In genomic region chr6:82040405-82041221, GRCh38 we compare ENCODE assay signal across 9 cellular contexts.
A peak's percentile ranks its signal among the peaks of the same experiment; 100 is the strongest.
DNase-seq lines count a peak whose midpoint lies in the region; ATAC-seq, FAIRE-seq and TF ChIP-seq lines count a peak whose summit lies in the region.
"Had no signal": no experiment of that assay in that cellular context is flagged by ENCODE, and none has a peak within 500 bp of the region (broad histone marks: within the 10 kb centered on the region; RNA-seq: fewer than 3 reads in every experiment).

No MANE protein-coding gene starts in this region.

- H3K4me3 ChIP-seq in Panc1 (ENCODE audit: low read depth in 2 of 2, low read length in 2 of 2) (no peak overlapping the region), endothelial cell of umbilical vein (replicated peaks in 1 of 3; ENCODE audit: insufficient read depth in 1 of 3, low read depth in 1 of 3, low read length in 3 of 3) (no peak overlapping the region), mucosa of descending colon (no peak overlapping the region)
- H3K4me3 ChIP-seq: BLaER1 had no signal

- H3K9ac ChIP-seq in endothelial cell of umbilical vein (replicated peaks; ENCODE audit: extremely low read depth, insufficient read depth, low read length) = no peak overlapping the region
- H3K9ac ChIP-seq: BLaER1 had no signal

- CTCF ChIA-PET in Panc1 (lab: Charles Lee) = no interaction called here
- CTCF ChIA-PET in endothelial cell of umbilical vein (lab: Charles Lee) = interaction anchor here (0.5 to 2.2 kb wide), 58 partner anchors 9 to 1908 kb away, joined by 3 to 30 read pairs (median 4); partner anchors contain the start of gene TENT5A

- peak; percentile 85 for ATAC-seq in GM21381 (IDR thresholded peaks at IDR 0.05; ENCODE audit: unreplicated experiment)
- peak; percentile 89 for ATAC-seq in HG03565 (IDR thresholded peaks at IDR 0.05; ENCODE audit: unreplicated experiment)
- ATAC-seq in Panc1 = peak; percentile 80
- ATAC-seq in mucosa of descending colon = peak; percentile 70

- no peak overlapping the region for H3K4me2 ChIP-seq in endothelial cell of umbilical vein (ENCODE audit: insufficient read depth, low read length)
- H3K4me2 ChIP-seq: BLaER1 had no signal

- H3K27ac ChIP-seq in Panc1 (ENCODE audit: low read length) (no peak overlapping the region), endothelial cell of umbilical vein (ENCODE audit: insufficient read depth, low read depth, low read length) (no peak overlapping the region)
- H3K27ac ChIP-seq: BLaER1 had no signal

- in situ Hi-C loops in Panc1 (cut with HindIII; ENCODE audit: low pct_unique_long_range_greater_than_20kb, low sequenced_read_pairs) = no loop called here

- H4K20me1 ChIP-seq in endothelial cell of umbilical vein (replicated peaks; ENCODE audit: control insufficient read depth, extremely low read depth, insufficient read depth, low read length) = no peaks in the 10 kb centered on the region
- H4K20me1 ChIP-seq: BLaER1 had no signal

- dilution Hi-C loops in endothelial cell of umbilical vein (cut with MboI; ENCODE audit: extremely low pct_ligation_motif_present, low sequenced_read_pairs) = no loop called here

- H3K36me3 ChIP-seq in Panc1 (ENCODE audit: control insufficient read depth, insufficient read depth, low read length) (no peaks in the 10 kb centered on the region), endothelial cell of umbilical vein (ENCODE audit: control insufficient read depth in 2 of 2, extremely low read depth in 1 of 2, insufficient read depth in 2 of 2, low read length in 2 of 2) (no peaks in the 10 kb centered on the region), mucosa of descending colon (ENCODE audit: low read depth) (no peaks in the 10 kb centered on the region)
- H3K36me3 ChIP-seq: BLaER1 had no signal

- H3K27me3 ChIP-seq in Panc1 (ENCODE audit: control insufficient read depth, insufficient read depth, low read length) (no peaks in the 10 kb centered on the region), endothelial cell of umbilical vein (ENCODE audit: control insufficient read depth in 2 of 2, insufficient read depth in 2 of 2, low read length in 2 of 2) (no peaks in the 10 kb centered on the region)
- H3K27me3 ChIP-seq: BLaER1 had no signal

- H3K9me1 ChIP-seq in endothelial cell of umbilical vein (replicated peaks; ENCODE audit: control insufficient read depth, extremely low read depth, insufficient read depth, low read length) = no peaks in the 10 kb centered on the region

- intact Hi-C loops in Panc1 (cut with micrococcal nuclease; ENCODE audit: unreplicated experiment) (no loop called here), endothelial cell of umbilical vein (cut with micrococcal nuclease) (loop anchor here (1.0 to 10.0 kb wide), 5 partner anchors 34 to 1306 kb away; partner anchors contain the start of gene TENT5A), mucosa of descending colon (cut with DNase I, micrococcal nuclease) (no loop called here)

- DNase-seq in NCI-H1092 treated with DMSO at 0.1 percent for 48 hours (lab: John Stamatoyannopoulos, UW) (peak; percentile 45), NCI-H1092 (lab: John Stamatoyannopoulos, UW) (no peak), Panc1 (ENCODE audit: low read depth, low spot score) (no peak), endothelial cell of umbilical vein (ENCODE audit: low read depth, low spot score) (peak; percentile 72), mucosa of descending colon (peak in 1 of 3 donors; percentile 52), DMS79 treated with DMSO at 0.1 percent for 48 hours (lab: John Stamatoyannopoulos, UW) (no peak)

- peak; percentile 81 for TF ChIP-seq CTCF in Panc1 (IDR thresholded peaks at IDR 0.05)
- peak; percentile 73 to 76 for TF ChIP-seq CTCF in endothelial cell of umbilical vein (IDR thresholded peaks at IDR 0.05; ENCODE audit: extremely low read depth in 1 of 2, insufficient read depth in 1 of 2, low read depth in 1 of 2, low read length in 2 of 2)
- peak; percentile 49 for TF ChIP-seq CTCF in mucosa of descending colon (IDR thresholded peaks at IDR 0.05)

- H3K4me1 ChIP-seq in Panc1 (ENCODE audit: control insufficient read depth, insufficient read depth, low read length) (no peaks in the 10 kb centered on the region), endothelial cell of umbilical vein (ENCODE audit: control insufficient read depth, extremely low read depth, insufficient read depth, low read length) (peaks cover 9% of the 10 kb centered on the region), mucosa of descending colon (ENCODE audit: low read depth) (no peaks in the 10 kb centered on the region)
- H3K4me1 ChIP-seq: BLaER1 had no signal

- H3K9me3 ChIP-seq in Panc1 (ENCODE audit: control insufficient read depth, insufficient read depth, low read depth, low read length) (no peaks in the 10 kb centered on the region), endothelial cell of umbilical vein (replicated peaks; ENCODE audit: control insufficient read depth, insufficient read depth, low read length) (no peaks in the 10 kb centered on the region), mucosa of descending colon (no peaks in the 10 kb centered on the region)
- H3K9me3 ChIP-seq: BLaER1 had no signal

- TF ChIP-seq POLR2A in endothelial cell of umbilical vein (IDR thresholded peaks at IDR 0.05; ENCODE audit: low read depth, low read length) = no peak

- H3K79me2 ChIP-seq in endothelial cell of umbilical vein (ENCODE audit: control insufficient read depth, insufficient read depth, low read length) = no peaks in the 10 kb centered on the region

- no TSS peak for BruUV-seq in Panc1 (replicated peaks; lab: Mats Ljungman, UMichigan)
- no TSS peak for BruUV-seq in endothelial cell of umbilical vein (replicated peaks; lab: Mats Ljungman, UMichigan)

- peak overlapping the region; percentile 94 for H2AFZ ChIP-seq in endothelial cell of umbilical vein (ENCODE audit: low read depth, low read length)

- POLR2A ChIA-PET in Panc1 (lab: Charles Lee) = no interaction called here
- POLR2A ChIA-PET in endothelial cell of umbilical vein (lab: Charles Lee) = no interaction called here

- FAIRE-seq in endothelial cell of umbilical vein (lab: Jason Lieb, UNC) = peak; percentile 72

TF ChIP-seq in endothelial cell of umbilical vein, 7 proteins besides CTCF, POLR2A, EP300 and RAD21:
- TF ChIP-seq FOS (IDR thresholded peaks at IDR 0.05; ENCODE audit: borderline replicate concordance, insufficient read depth, low read length) = no peak
- TF ChIP-seq EZH2 (IDR thresholded peaks at IDR 0.05; ENCODE audit: borderline replicate concordance, low read depth, low read length, severe bottlenecking) = no peak
- TF ChIP-seq POLR2AphosphoS5 (IDR thresholded peaks at IDR 0.05; ENCODE audit: insufficient read depth, low read depth, low read length) = no peak
- TF ChIP-seq MAX (IDR thresholded peaks at IDR 0.05; ENCODE audit: insufficient read depth, insufficient read length) = no peak
- TF ChIP-seq JUN (IDR thresholded peaks at IDR 0.05; ENCODE audit: borderline replicate concordance, insufficient read depth, insufficient read length, low read depth) = no peak
- no peak for TF ChIP-seq GATA2 (IDR thresholded peaks at IDR 0.05; ENCODE audit: insufficient read depth, insufficient read length, low read depth, low read length)
- TF ChIP-seq MYC (IDR thresholded peaks at IDR 0.05; ENCODE audit: low read depth, low read length) = no peak

Comparison
In these comparisons a context has a peak if more than half of its experiments do, and no peak if none do; other contexts are left out.
1. DNase-seq: peak in NCI-H1092 treated with DMSO at 0.1 percent for 48 hours (single experiment) and endothelial cell of umbilical vein (single experiment); none in NCI-H1092 (single experiment), Panc1 (single experiment) and DMS79 treated with DMSO at 0.1 percent for 48 hours (single experiment).
2. Peak in every context shown above with its lines, with median percentiles within 50 percentile points of each other: ATAC-seq and CTCF ChIP-seq.